ENCODE assay signal across 18 cellular contexts in genomic region chr10:29795856-29796255, GRCh38.
DNase-seq lines count a peak whose midpoint lies in the region; ATAC-seq, FAIRE-seq and TF ChIP-seq lines count a peak whose summit lies in the region.
"Had no signal": no experiment of that assay in that cellular context is flagged by ENCODE, and none has a peak within 500 bp of the region (broad histone marks: within the 10 kb centered on the region; RNA-seq: fewer than 3 reads in every experiment).

No MANE protein-coding gene starts in this region.

- TF ChIP-seq CTCF in bronchial epithelial cell (IDR thresholded peaks at IDR 0.05; ENCODE audit: insufficient read depth, low read length, severe bottlenecking) (no peak), lower lobe of right lung (IDR thresholded peaks at IDR 0.05) (no peak), thoracic aorta (IDR thresholded peaks at IDR 0.05) (no peak), type B pancreatic cell (conservative IDR thresholded peaks at IDR 0.05) (no peak)

- ATAC-seq in lower lobe of right lung, result no peak
- ATAC-seq in thoracic aorta (ENCODE audit: insufficient number of reproducible peaks, low FRiP score, low read depth), result no peak
- no peak for ATAC-seq in GM19452 (IDR thresholded peaks at IDR 0.05; ENCODE audit: unreplicated experiment)
- no peak for ATAC-seq in HG03135 (IDR thresholded peaks at IDR 0.05; ENCODE audit: unreplicated experiment)
- ATAC-seq: activated CD8-positive, alpha-beta T cell treated with anti-CD3 and anti-CD28 coated beads for 36 hours; HCT116 had no signal

- peak overlapping the region; percentile 65 for H3K4me2 ChIP-seq in GM23248 (ENCODE audit: unreplicated experiment)

- H3K4me1 ChIP-seq in GM23248 (ENCODE audit: insufficient read depth) (peaks cover 28% of the 10 kb centered on the region), lower lobe of right lung (peaks cover 20% of the 10 kb centered on the region), thoracic aorta (ENCODE audit: control insufficient read depth in 1 of 2, low read depth in 2 of 2) (peaks cover 8 to 41% of the 10 kb centered on the region in 2 donors)

- H3K27me3 Mint-ChIP-seq in type B pancreatic cell, result no peaks in the 10 kb centered on the region

- H3K4me3 ChIP-seq in GM23248 (no peak overlapping the region), bronchial epithelial cell (ENCODE audit: low read depth, low read length) (no peak overlapping the region), lower lobe of right lung (no peak overlapping the region), thoracic aorta (peak overlapping the region; percentile 6)

- H3K9me3 ChIP-seq in GM23248 (ENCODE audit: low read depth), result no peaks in the 10 kb centered on the region
- no peaks in the 10 kb centered on the region for H3K9me3 ChIP-seq in lower lobe of right lung
- H3K9me3 ChIP-seq in thoracic aorta, result no peaks in the 10 kb centered on the region

- no peaks in the 10 kb centered on the region for H4K20me1 ChIP-seq in GM23248 (ENCODE audit: insufficient read depth)

- H3K27ac Mint-ChIP-seq in type B pancreatic cell, result no peak overlapping the region
- H3K27ac Mint-ChIP-seq: activated CD8-positive, alpha-beta T cell treated with anti-CD3 and anti-CD28 coated beads for 36 hours; CD14-positive monocyte had no signal

- in situ Hi-C loops in GM23248 (cut with MboI), result no loop called here

- H3K4me1 Mint-ChIP-seq in type B pancreatic cell (ENCODE audit: unreplicated experiment), result peaks cover 12% of the 10 kb centered on the region
- H3K4me1 Mint-ChIP-seq: CD14-positive monocyte had no signal

- H3K27ac ChIP-seq in GM23248, result 0 out of 2 replicates have a peak overlapping the region, but pooled peaks have one; percentile 10
- H3K27ac ChIP-seq in lower lobe of right lung, result peak overlapping the region; percentile 32
- H3K27ac ChIP-seq in thoracic aorta, result peak overlapping the region; percentile 84 to 92

- intact Hi-C loops in lower lobe of right lung (cut with DNase I), result no loop called here

- H2AFZ ChIP-seq in GM23248, result peak overlapping the region; percentile 31; the same call in 1 of the 2 replicates

- no peak overlapping the region for H3K4me3 Mint-ChIP-seq in type B pancreatic cell
- H3K4me3 Mint-ChIP-seq: activated CD8-positive, alpha-beta T cell treated with anti-CD3 and anti-CD28 coated beads for 36 hours; CD14-positive monocyte had no signal

- H3K9me2 ChIP-seq in GM23248 (ENCODE audit: insufficient read depth), result no peaks in the 10 kb centered on the region

- peak; percentile 68 for DNase-seq in GM23248
- DNase-seq in bronchial epithelial cell (ENCODE audit: low read depth), result peak; percentile 52
- DNase-seq in lower lobe of right lung, result no peak
- no peak for DNase-seq in thoracic aorta (ENCODE audit: low spot score)
- DNase-seq in HuH-7 (ENCODE audit: low spot score), result no peak
- DNase-seq in type B pancreatic cell (ENCODE audit: extremely low spot score, unreplicated experiment), result no peak
- DNase-seq: activated CD8-positive, alpha-beta T cell treated with anti-CD3 and anti-CD28 coated beads for 36 hours; activated gamma-delta T cell treated with Interleukin-2 at 50 U/mL for 16 hours; GDM1; mesendoderm; MV-4-11; NCI-H2171 treated with DMSO at 0.1 percent for 48 hours; NK-92 treated with Interleukin-12 subunit alpha and Interleukin-12 subunit beta, amount 100 ng/mL, for 24 hours; SHP77 had no signal

- H3F3A ChIP-seq in GM23248 (ENCODE audit: insufficient read depth), result peaks cover 11% of the 10 kb centered on the region

- H3K36me3 Mint-ChIP-seq in type B pancreatic cell, result no peaks in the 10 kb centered on the region

- WGBS in GM23248 (ENCODE audit: low coverage in 1 of 2, low lambda C conversion rate in 2 of 2, missing lambda C conversion rate in 2 of 2), 2 experiments, result 7% methylated on average over 4 of the region's 4 CpGs

- peaks cover 5% of the 10 kb centered on the region for H3K9me3 Mint-ChIP-seq in type B pancreatic cell
- H3K9me3 Mint-ChIP-seq: activated CD8-positive, alpha-beta T cell treated with anti-CD3 and anti-CD28 coated beads for 36 hours had no signal

- 0 out of 2 replicates have a peak overlapping the region, but pooled peaks have one; percentile 0 for H3K9ac ChIP-seq in GM23248

- no peaks in the 10 kb centered on the region for H3K27me3 ChIP-seq in GM23248 (replicated peaks; ENCODE audit: insufficient read depth)
- H3K27me3 ChIP-seq in bronchial epithelial cell (ENCODE audit: control insufficient read depth, insufficient read depth, low read length), result no peaks in the 10 kb centered on the region
- H3K27me3 ChIP-seq in lower lobe of right lung (ENCODE audit: low read depth), result no peaks in the 10 kb centered on the region
- H3K27me3 ChIP-seq in thoracic aorta (replicated peaks; ENCODE audit: insufficient read depth), result no peaks in the 10 kb centered on the region

- no peaks in the 10 kb centered on the region for H3K79me2 ChIP-seq in GM23248 (ENCODE audit: insufficient read depth)

- H3K36me3 ChIP-seq in GM23248 (ENCODE audit: low read depth) (no peaks in the 10 kb centered on the region), bronchial epithelial cell (ENCODE audit: control insufficient read depth, insufficient read depth, low read length) (no peaks in the 10 kb centered on the region), lower lobe of right lung (no peaks in the 10 kb centered on the region), thoracic aorta (no peaks in the 10 kb centered on the region)

- peak; percentile 28 for FAIRE-seq in bronchial epithelial cell (lab: Jason Lieb, UNC)

Comparison
In these comparisons a context has a peak if more than half of its experiments do, and no peak if none do; other contexts are left out.
1. DNase-seq: peak in GM23248 (single experiment) and bronchial epithelial cell (single experiment); none in lower lobe of right lung (single experiment), thoracic aorta (single experiment), HuH-7 (single experiment) and type B pancreatic cell (single experiment).
2. H3K27ac ChIP-seq: peak in every context shown above with its lines; median percentile 88 in thoracic aorta; 32 in lower lobe of right lung; 10 in GM23248.